ENCODE assay signal across 1 cellular context in genomic region chr15:29470311-29470710, GRCh38.
TF ChIP-seq lines count a peak whose summit lies in the region.

No MANE protein-coding gene starts in this region.

TF ChIP-seq in A549, 52 proteins besides CTCF, POLR2A, EP300 and RAD21:
- no peak for TF ChIP-seq TP53 (CRISPR knock-in tag; IDR thresholded peaks at IDR 0.05)
- TF ChIP-seq HDAC2 (IDR thresholded peaks at IDR 0.05), result no peak
- no peak for TF ChIP-seq RNF2 (IDR thresholded peaks at IDR 0.05; ENCODE audit: borderline replicate concordance, low read depth)
- TF ChIP-seq HOXB5 (CRISPR knock-in tag; IDR thresholded peaks at IDR 0.05), result no peak
- no peak for TF ChIP-seq TFCP2L1 (CRISPR knock-in tag; IDR thresholded peaks at IDR 0.05)
- no peak for TF ChIP-seq BHLHE40 (IDR thresholded peaks at IDR 0.05; ENCODE audit: low read depth, low read length)
- no peak for TF ChIP-seq RARB (CRISPR knock-in tag; IDR thresholded peaks at IDR 0.05)
- TF ChIP-seq GATA3 (IDR thresholded peaks at IDR 0.05; ENCODE audit: borderline replicate concordance), result no peak
- TF ChIP-seq ZNF302 (CRISPR knock-in tag; IDR thresholded peaks at IDR 0.05), result no peak
- no peak for TF ChIP-seq HOXB13 (CRISPR knock-in tag; IDR thresholded peaks at IDR 0.05; ENCODE audit: low read depth)
- TF ChIP-seq PHF8 (IDR thresholded peaks at IDR 0.05; ENCODE audit: borderline replicate concordance, low read depth), result no peak
- TF ChIP-seq POLR2AphosphoS2 (conservative IDR thresholded peaks at IDR 0.05; ENCODE audit: low read length), result no peak
- TF ChIP-seq JUNB (IDR thresholded peaks at IDR 0.05), result no peak
- no peak for TF ChIP-seq ELK1 (IDR thresholded peaks at IDR 0.05; ENCODE audit: low read depth, low read length)
- no peak for TF ChIP-seq ATOH8 (CRISPR knock-in tag; IDR thresholded peaks at IDR 0.05; ENCODE audit: low read depth)
- TF ChIP-seq KDM1A (IDR thresholded peaks at IDR 0.05; ENCODE audit: low read depth), result no peak
- no peak for TF ChIP-seq EHF (CRISPR knock-in tag; IDR thresholded peaks at IDR 0.05)
- no peak for TF ChIP-seq HOXA7 (CRISPR knock-in tag; IDR thresholded peaks at IDR 0.05)
